Comparison of ENCODE assay signal across 1 cellular context in the genomic region with DNA sequence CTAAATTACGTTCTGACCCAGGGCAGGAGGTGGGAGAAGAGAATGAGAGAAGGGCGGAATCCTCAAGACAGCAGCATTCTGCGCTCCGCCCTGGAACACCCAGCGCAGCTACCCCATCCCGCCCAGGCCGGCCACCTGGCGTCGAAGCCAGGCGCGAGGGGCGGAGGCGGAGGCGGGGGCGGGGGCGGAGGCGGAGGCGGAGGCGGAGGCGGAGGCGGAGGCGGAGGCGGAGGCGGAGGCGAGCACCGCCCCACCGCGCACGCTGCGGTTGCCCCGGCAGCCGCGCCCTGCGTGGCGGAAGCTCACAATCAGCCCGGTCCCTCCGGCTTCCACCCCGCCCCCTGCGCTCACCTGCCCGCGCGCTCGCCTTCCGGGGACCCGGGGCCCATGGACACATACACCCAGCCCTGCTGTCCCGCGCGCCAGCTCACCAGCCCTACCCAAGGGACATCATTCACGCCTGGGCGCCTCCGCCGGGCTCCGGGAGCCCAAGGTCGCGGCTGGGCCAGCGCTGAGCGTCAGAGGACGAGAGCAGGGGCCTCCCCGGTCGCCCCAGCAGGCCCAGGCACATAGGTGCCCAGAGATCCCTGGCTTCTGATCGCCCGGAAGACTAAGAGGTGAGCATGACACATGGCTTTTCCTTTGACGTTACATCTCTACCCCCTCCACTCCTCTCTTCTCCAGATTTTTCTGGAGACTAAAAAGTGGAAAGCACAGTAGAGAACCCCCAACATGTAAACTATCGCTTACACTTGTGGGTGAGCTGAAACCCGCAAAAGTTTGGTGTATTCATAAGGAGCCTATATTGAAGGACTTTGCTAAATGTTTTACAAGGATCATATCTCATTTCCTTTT.
TF ChIP-seq lines count a peak whose summit lies in the region.

Gene ANKEF1 (plus strand): TSS at position 271 of the 855 bp plus-strand sequence. CDS start 3,315 bp downstream, outside the sequence.

TF ChIP-seq in WTC11, 78 proteins besides CTCF, POLR2A, EP300 and RAD21 (continued from another document and continues in another):
- TF ChIP-seq, protein P1, sequence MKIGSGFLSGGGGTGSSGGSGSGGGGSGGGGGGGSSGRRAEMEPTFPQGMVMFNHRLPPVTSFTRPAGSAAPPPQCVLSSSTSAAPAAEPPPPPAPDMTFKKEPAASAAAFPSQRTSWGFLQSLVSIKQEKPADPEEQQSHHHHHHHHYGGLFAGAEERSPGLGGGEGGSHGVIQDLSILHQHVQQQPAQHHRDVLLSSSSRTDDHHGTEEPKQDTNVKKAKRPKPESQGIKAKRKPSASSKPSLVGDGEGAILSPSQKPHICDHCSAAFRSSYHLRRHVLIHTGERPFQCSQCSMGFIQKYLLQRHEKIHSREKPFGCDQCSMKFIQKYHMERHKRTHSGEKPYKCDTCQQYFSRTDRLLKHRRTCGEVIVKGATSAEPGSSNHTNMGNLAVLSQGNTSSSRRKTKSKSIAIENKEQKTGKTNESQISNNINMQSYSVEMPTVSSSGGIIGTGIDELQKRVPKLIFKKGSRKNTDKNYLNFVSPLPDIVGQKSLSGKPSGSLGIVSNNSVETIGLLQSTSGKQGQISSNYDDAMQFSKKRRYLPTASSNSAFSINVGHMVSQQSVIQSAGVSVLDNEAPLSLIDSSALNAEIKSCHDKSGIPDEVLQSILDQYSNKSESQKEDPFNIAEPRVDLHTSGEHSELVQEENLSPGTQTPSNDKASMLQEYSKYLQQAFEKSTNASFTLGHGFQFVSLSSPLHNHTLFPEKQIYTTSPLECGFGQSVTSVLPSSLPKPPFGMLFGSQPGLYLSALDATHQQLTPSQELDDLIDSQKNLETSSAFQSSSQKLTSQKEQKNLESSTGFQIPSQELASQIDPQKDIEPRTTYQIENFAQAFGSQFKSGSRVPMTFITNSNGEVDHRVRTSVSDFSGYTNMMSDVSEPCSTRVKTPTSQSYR (CRISPR knock-in tag; IDR thresholded peaks at IDR 0.05) = no peak
- TF ChIP-seq, protein P2, sequence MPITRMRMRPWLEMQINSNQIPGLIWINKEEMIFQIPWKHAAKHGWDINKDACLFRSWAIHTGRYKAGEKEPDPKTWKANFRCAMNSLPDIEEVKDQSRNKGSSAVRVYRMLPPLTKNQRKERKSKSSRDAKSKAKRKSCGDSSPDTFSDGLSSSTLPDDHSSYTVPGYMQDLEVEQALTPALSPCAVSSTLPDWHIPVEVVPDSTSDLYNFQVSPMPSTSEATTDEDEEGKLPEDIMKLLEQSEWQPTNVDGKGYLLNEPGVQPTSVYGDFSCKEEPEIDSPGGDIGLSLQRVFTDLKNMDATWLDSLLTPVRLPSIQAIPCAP (CRISPR knock-in tag; IDR thresholded peaks at IDR 0.05) = no peak
- TF ChIP-seq ZMAT4 (CRISPR knock-in tag; IDR thresholded peaks at IDR 0.05) = no peak
- TF ChIP-seq GRHL2 (CRISPR knock-in tag; IDR thresholded peaks at IDR 0.05; ENCODE audit: insufficient replicate concordance, severe bottlenecking) = no peak
- no peak for TF ChIP-seq PRRX2 (CRISPR knock-in tag; IDR thresholded peaks at IDR 0.05)
- TF ChIP-seq FOXK1 (CRISPR knock-in tag; IDR thresholded peaks at IDR 0.05) = 0 out of 2 replicates have a peak, but pooled peaks have one; percentile 28
- no peak for TF ChIP-seq EMX1 (CRISPR knock-in tag; IDR thresholded peaks at IDR 0.05)
- 0 out of 2 replicates have a peak, but pooled peaks have one; percentile 52 for TF ChIP-seq ARID4B (CRISPR knock-in tag; IDR thresholded peaks at IDR 0.05; ENCODE audit: borderline replicate concordance)
- peak; percentile 66; the same call in 1 of the 2 replicates for TF ChIP-seq ETV6 (CRISPR knock-in tag; IDR thresholded peaks at IDR 0.05)
- TF ChIP-seq GABPB1 (CRISPR knock-in tag; IDR thresholded peaks at IDR 0.05) = peak; percentile 86
- no peak for TF ChIP-seq ZNF671 (CRISPR knock-in tag; IDR thresholded peaks at IDR 0.05)
- no peak for TF ChIP-seq ZNF138 (CRISPR knock-in tag; conservative IDR thresholded peaks at IDR 0.05)
- no peak for TF ChIP-seq ERG (CRISPR knock-in tag; IDR thresholded peaks at IDR 0.05)
- TF ChIP-seq ATF1 (CRISPR knock-in tag; IDR thresholded peaks at IDR 0.05) = no peak
- TF ChIP-seq ZNF317 (CRISPR knock-in tag; IDR thresholded peaks at IDR 0.05; ENCODE audit: borderline replicate concordance, low read depth) = no peak
- TF ChIP-seq JUN (CRISPR knock-in tag; IDR thresholded peaks at IDR 0.05) = no peak
- TF ChIP-seq CREB1 (CRISPR knock-in tag; IDR thresholded peaks at IDR 0.05) = no peak
- no peak for TF ChIP-seq TEAD4 (CRISPR knock-in tag; IDR thresholded peaks at IDR 0.05)
- no peak for TF ChIP-seq SOX15 (CRISPR knock-in tag; IDR thresholded peaks at IDR 0.05)
- peak; percentile 53; the same call in 1 of the 2 replicates for TF ChIP-seq ZBTB21 (CRISPR knock-in tag; IDR thresholded peaks at IDR 0.05; ENCODE audit: borderline replicate concordance)
- TF ChIP-seq, protein P3, sequence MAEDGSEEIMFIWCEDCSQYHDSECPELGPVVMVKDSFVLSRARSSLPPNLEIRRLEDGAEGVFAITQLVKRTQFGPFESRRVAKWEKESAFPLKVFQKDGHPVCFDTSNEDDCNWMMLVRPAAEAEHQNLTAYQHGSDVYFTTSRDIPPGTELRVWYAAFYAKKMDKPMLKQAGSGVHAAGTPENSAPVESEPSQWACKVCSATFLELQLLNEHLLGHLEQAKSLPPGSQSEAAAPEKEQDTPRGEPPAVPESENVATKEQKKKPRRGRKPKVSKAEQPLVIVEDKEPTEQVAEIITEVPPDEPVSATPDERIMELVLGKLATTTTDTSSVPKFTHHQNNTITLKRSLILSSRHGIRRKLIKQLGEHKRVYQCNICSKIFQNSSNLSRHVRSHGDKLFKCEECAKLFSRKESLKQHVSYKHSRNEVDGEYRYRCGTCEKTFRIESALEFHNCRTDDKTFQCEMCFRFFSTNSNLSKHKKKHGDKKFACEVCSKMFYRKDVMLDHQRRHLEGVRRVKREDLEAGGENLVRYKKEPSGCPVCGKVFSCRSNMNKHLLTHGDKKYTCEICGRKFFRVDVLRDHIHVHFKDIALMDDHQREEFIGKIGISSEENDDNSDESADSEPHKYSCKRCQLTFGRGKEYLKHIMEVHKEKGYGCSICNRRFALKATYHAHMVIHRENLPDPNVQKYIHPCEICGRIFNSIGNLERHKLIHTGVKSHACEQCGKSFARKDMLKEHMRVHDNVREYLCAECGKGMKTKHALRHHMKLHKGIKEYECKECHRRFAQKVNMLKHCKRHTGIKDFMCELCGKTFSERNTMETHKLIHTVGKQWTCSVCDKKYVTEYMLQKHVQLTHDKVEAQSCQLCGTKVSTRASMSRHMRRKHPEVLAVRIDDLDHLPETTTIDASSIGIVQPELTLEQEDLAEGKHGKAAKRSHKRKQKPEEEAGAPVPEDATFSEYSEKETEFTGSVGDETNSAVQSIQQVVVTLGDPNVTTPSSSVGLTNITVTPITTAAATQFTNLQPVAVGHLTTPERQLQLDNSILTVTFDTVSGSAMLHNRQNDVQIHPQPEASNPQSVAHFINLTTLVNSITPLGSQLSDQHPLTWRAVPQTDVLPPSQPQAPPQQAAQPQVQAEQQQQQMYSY (CRISPR knock-in tag; IDR thresholded peaks at IDR 0.05) = 0 out of 2 replicates have a peak, but pooled peaks have one; percentile 20
- TF ChIP-seq, protein P4, sequence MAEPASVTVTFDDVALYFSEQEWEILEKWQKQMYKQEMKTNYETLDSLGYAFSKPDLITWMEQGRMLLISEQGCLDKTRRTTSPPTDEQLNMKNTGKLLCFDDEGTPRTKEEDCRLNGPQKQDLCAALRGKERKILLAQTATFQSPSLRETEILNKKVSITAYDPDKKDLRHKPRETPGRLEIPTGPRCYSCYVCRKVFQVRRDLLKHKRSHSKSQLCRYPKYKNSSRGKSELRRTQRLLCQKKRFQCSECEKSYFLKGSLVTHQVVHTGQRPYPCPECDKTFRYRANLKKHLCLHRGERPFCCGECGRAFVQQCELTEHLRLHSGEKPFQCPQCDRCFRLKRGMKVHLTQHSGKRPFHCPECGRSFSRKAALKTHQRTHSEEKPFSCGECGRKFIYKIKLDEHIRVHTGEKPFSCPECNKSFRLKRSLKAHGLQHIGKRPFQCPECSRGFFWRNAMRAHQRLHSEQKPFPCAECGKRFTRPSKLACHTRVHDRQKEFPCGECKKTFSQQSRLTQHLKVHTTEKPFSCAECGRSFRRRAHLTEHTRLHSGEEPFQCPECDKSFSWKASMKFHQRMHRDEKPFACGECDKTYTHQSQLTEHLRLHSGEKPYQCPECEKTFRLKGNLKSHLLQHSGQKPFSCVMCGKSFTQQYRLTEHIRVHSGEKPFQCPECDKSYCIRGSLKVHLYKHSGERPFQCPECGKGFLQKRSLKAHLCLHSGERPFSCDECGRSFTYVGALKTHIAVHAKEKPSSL (CRISPR knock-in tag; conservative IDR thresholded peaks at IDR 0.05) = no peak
- TF ChIP-seq MAX (CRISPR knock-in tag; IDR thresholded peaks at IDR 0.05) = peak; percentile 79
- TF ChIP-seq GTF2I (CRISPR knock-in tag; conservative IDR thresholded peaks at IDR 0.05) = no peak
- TF ChIP-seq MYBL2 (CRISPR knock-in tag; IDR thresholded peaks at IDR 0.05) = 0 out of 2 replicates have a peak, but pooled peaks have one; percentile 16
- TF ChIP-seq FOXP4 (CRISPR knock-in tag; IDR thresholded peaks at IDR 0.05) = peak; percentile 64; the same call in 1 of the 2 replicates
- no peak; the same call in 1 of the 2 replicates for TF ChIP-seq HMGXB4 (CRISPR knock-in tag; IDR thresholded peaks at IDR 0.05)
- no peak for TF ChIP-seq TCF7 (CRISPR knock-in tag; IDR thresholded peaks at IDR 0.05; ENCODE audit: low read depth)
- TF ChIP-seq CBFB (CRISPR knock-in tag; IDR thresholded peaks at IDR 0.05; ENCODE audit: low read depth) = no peak
- TF ChIP-seq HMGA2 (CRISPR knock-in tag; IDR thresholded peaks at IDR 0.05) = no peak
- TF ChIP-seq ESRRA (CRISPR knock-in tag; IDR thresholded peaks at IDR 0.05; ENCODE audit: borderline replicate concordance) = no peak
- TF ChIP-seq SP1 (CRISPR knock-in tag; conservative IDR thresholded peaks at IDR 0.05) = peak; percentile 91
